Comparison of ENCODE assay signal across 2 cellular contexts in genomic region chr6:34179106-34179720, GRCh38.
TF ChIP-seq lines count a peak whose summit lies in the region.

No MANE protein-coding gene starts in this region.

TF ChIP-seq in GM23338, 12 proteins besides CTCF, POLR2A, EP300 and RAD21:
- TF ChIP-seq REST (IDR thresholded peaks at IDR 0.05; ENCODE audit: unreplicated experiment) (no peak), CREB1 (CRISPR knock-in tag; IDR thresholded peaks at IDR 0.05; ENCODE audit: low read depth) (no peak), POLR2AphosphoS5 (IDR thresholded peaks at IDR 0.05; ENCODE audit: low read depth) (no peak), ETS1 (IDR thresholded peaks at IDR 0.05) (no peak), NANOG (IDR thresholded peaks at IDR 0.05; ENCODE audit: borderline replicate concordance) (no peak), EZH2 (IDR thresholded peaks at IDR 0.05; ENCODE audit: low read depth, unreplicated experiment) (no peak), JUNB (IDR thresholded peaks at IDR 0.05; ENCODE audit: unreplicated experiment) (no peak), ZNF331 (CRISPR knock-in tag; IDR thresholded peaks at IDR 0.05; ENCODE audit: low read depth) (no peak), STAT1 (IDR thresholded peaks at IDR 0.05; ENCODE audit: unreplicated experiment) (no peak), ZNF462 (CRISPR knock-in tag; IDR thresholded peaks at IDR 0.05) (no peak), ZNF114 (CRISPR knock-in tag; IDR thresholded peaks at IDR 0.05) (no peak), EZH2phosphoT487 (IDR thresholded peaks at IDR 0.05; ENCODE audit: unreplicated experiment) (no peak)

TF ChIP-seq in WTC11, 78 proteins besides CTCF, POLR2A, EP300 and RAD21:
- no peak for TF ChIP-seq STAT6 (CRISPR knock-in tag; conservative IDR thresholded peaks at IDR 0.05; ENCODE audit: low read depth)
- TF ChIP-seq CBFB (CRISPR knock-in tag; IDR thresholded peaks at IDR 0.05; ENCODE audit: low read depth), result no peak
- TF ChIP-seq ELF4 (CRISPR knock-in tag; IDR thresholded peaks at IDR 0.05; ENCODE audit: low read depth), result no peak
- TF ChIP-seq ATF1 (CRISPR knock-in tag; IDR thresholded peaks at IDR 0.05), result 0 out of 2 replicates have a peak, but pooled peaks have one; percentile 42
- TF ChIP-seq KAT7 (CRISPR knock-in tag; IDR thresholded peaks at IDR 0.05; ENCODE audit: borderline replicate concordance), result no peak
- no peak for TF ChIP-seq HMGXB4 (CRISPR knock-in tag; IDR thresholded peaks at IDR 0.05)
